Comparison of ENCODE assay signal across 8 cellular contexts in genomic region chr13:36453518-36453917, GRCh38. TPM values are rescaled to one million over a fixed set of nuclear protein-coding genes. Genes with fewer than 3 reads are reported as not detected.
DNase-seq lines count a peak whose midpoint lies in the region; ATAC-seq, FAIRE-seq and TF ChIP-seq lines count a peak whose summit lies in the region.

No MANE protein-coding gene starts in this region.

- H3K27me3 ChIP-seq in WERI-Rb-1 (ENCODE audit: insufficient read depth, low read depth, severe bottlenecking) = no peaks in the 10 kb centered on the region

- DNase-seq in AML-193 (lab: John Stamatoyannopoulos, UW) (peak; percentile 41 to 58), LHCN-M2 (ENCODE audit: low read depth) (peak; percentile 14), WERI-Rb-1 (no peak), iPS-NIHi7 (ENCODE audit: extremely low spot score) (peak; percentile 37), GM12891 (ENCODE audit: insufficient read length, low spot score) (no peak), omental fat pad (ENCODE audit: low spot score) (no peak)

- TF ChIP-seq CTCF in WERI-Rb-1 (IDR thresholded peaks at IDR 0.05; ENCODE audit: low read depth, low read length) (peak; percentile 60), omental fat pad (IDR thresholded peaks at IDR 0.05) (no peak)

- no peak overlapping the region for H3K4me3 ChIP-seq in WERI-Rb-1 (ENCODE audit: low read depth, low read length)

- no peak for TF ChIP-seq POLR2A in GM12891 (IDR thresholded peaks at IDR 0.05; ENCODE audit: low read depth, low read length)

- ATAC-seq in HG03280 (IDR thresholded peaks at IDR 0.05; ENCODE audit: unreplicated experiment) (no peak), HG03520 (IDR thresholded peaks at IDR 0.05; ENCODE audit: unreplicated experiment) (no peak), omental fat pad (ENCODE audit: low FRiP score) (no peak)

- H3K36me3 ChIP-seq in WERI-Rb-1 = no peaks in the 10 kb centered on the region

- H3K27ac ChIP-seq in WERI-Rb-1 = no peak overlapping the region

- no peaks in the 10 kb centered on the region for H3K9me3 ChIP-seq in WERI-Rb-1 (ENCODE audit: severe bottlenecking)

- FAIRE-seq in GM12891 (lab: Jason Lieb, UNC) = no peak

TF ChIP-seq in GM12891, 5 proteins besides CTCF, POLR2A, EP300 and RAD21:
- TF ChIP-seq PAX5 (IDR thresholded peaks at IDR 0.05; ENCODE audit: insufficient read depth, low read length, severe bottlenecking) (no peak), TAF1 (IDR thresholded peaks at IDR 0.05; ENCODE audit: low read depth, low read length) (no peak), POU2F2 (IDR thresholded peaks at IDR 0.05; ENCODE audit: low read depth, low read length) (no peak), SPI1 (IDR thresholded peaks at IDR 0.05; ENCODE audit: low read depth, low read length) (no peak), POLR2AphosphoS5 (IDR thresholded peaks at IDR 0.05; ENCODE audit: low read depth, low read length) (no peak)

RNA-seq across cellular contexts. Expression of gene CCNA1, which starts 21.2 kb away (rescaled TPM):
- 0.77 and 1.8 TPM in 2 replicates for total RNA-seq in LHCN-M2 (2014; rRNA removed)
- polyA plus RNA-seq in LHCN-M2 (2012) = 0.06 TPM
- not detected for polyA plus RNA-seq in GM12891 (2012; ENCODE audit: low read depth, missing spikeins)
- 1 to 10 TPM in 2 of 4 donors, under 1 TPM in 1, not detected in 1; 0.38 to 2.0 (median 1.5) TPM for total RNA-seq in omental fat pad

Comparison
In these comparisons a context has a peak if more than half of its experiments do, and no peak if none do; other contexts are left out.
1. DNase-seq: peak in AML-193 (2 of 2), LHCN-M2 (single experiment) and iPS-NIHi7 (single experiment); none in WERI-Rb-1 (single experiment), GM12891 (single experiment) and omental fat pad (single experiment).